8 cellular contexts compared by ENCODE assay signal in genomic region chr5:151079838-151080619, GRCh38.
DNase-seq lines count a peak whose midpoint lies in the region; ATAC-seq and TF ChIP-seq lines count a peak whose summit lies in the region.

No MANE protein-coding gene starts in this region.

- no peaks in the 10 kb centered on the region for H3K27me3 Mint-ChIP-seq in activated naive CD8-positive, alpha-beta T cell treated with anti-CD3 and anti-CD28 coated beads, Interleukin-2, amount 50 U/mL, for 24 hours
- no peaks in the 10 kb centered on the region for H3K27me3 Mint-ChIP-seq in stimulated activated naive B cell treated with anti-CD40 and anti-IgM and Interleukin-4, amounts not matched to agents 10 μg/mL and 1 μg/mL and 100 μg/mL, for 72 hours

- H3K9me3 Mint-ChIP-seq in activated naive CD8-positive, alpha-beta T cell treated with anti-CD3 and anti-CD28 coated beads, Interleukin-2, amount 50 U/mL, for 24 hours = no peaks in the 10 kb centered on the region
- H3K9me3 Mint-ChIP-seq in stimulated activated naive B cell treated with anti-CD40 and anti-IgM and Interleukin-4, amounts not matched to agents 10 μg/mL and 1 μg/mL and 100 μg/mL, for 72 hours = peaks cover 0 to 5% of the 10 kb centered on the region in 2 donors

- peaks cover 87% of the 10 kb centered on the region for H3K4me1 Mint-ChIP-seq in activated naive CD8-positive, alpha-beta T cell treated with anti-CD3 and anti-CD28 coated beads, Interleukin-2, amount 50 U/mL, for 24 hours
- H3K4me1 Mint-ChIP-seq in stimulated activated naive B cell treated with anti-CD40 and anti-IgM and Interleukin-4, amounts not matched to agents 10 μg/mL and 1 μg/mL and 100 μg/mL, for 72 hours = peaks cover 59 to 80% of the 10 kb centered on the region in 2 donors

- peaks cover 47% of the 10 kb centered on the region for H3K36me3 Mint-ChIP-seq in activated naive CD8-positive, alpha-beta T cell treated with anti-CD3 and anti-CD28 coated beads, Interleukin-2, amount 50 U/mL, for 24 hours (ENCODE audit: low read depth)
- peaks cover 84 to 91% of the 10 kb centered on the region in 2 donors for H3K36me3 Mint-ChIP-seq in stimulated activated naive B cell treated with anti-CD40 and anti-IgM and Interleukin-4, amounts not matched to agents 10 μg/mL and 1 μg/mL and 100 μg/mL, for 72 hours

- peak; percentile 85 for DNase-seq in EL
- DNase-seq in activated naive CD8-positive, alpha-beta T cell treated with anti-CD3 and anti-CD28 coated beads, Interleukin-2, amount 50 U/mL, for 24 hours = peak; percentile 52
- peak; percentile 74 for DNase-seq in iris pigment epithelial cell (ENCODE audit: low read depth)
- DNase-seq in stimulated activated naive B cell treated with anti-CD40 and anti-IgM and Interleukin-4, amounts not matched to agents 10 μg/mL and 1 μg/mL and 100 μg/mL, for 72 hours = no peak
- no peak for DNase-seq in iPS-NIHi11 (ENCODE audit: low spot score)

- H3K9ac ChIP-seq in KMS-11 = peak overlapping the region; percentile 84; the same call in 1 of the 2 replicates

- no peak for ATAC-seq in activated naive CD8-positive, alpha-beta T cell treated with anti-CD3 and anti-CD28 coated beads, Interleukin-2, amount 50 U/mL, for 24 hours
- ATAC-seq in stimulated activated naive B cell treated with anti-CD40 and anti-IgM and Interleukin-4, amounts not matched to agents 10 μg/mL and 1 μg/mL and 100 μg/mL, for 72 hours (replicated peaks) = no peak
- ATAC-seq in GM18870 (IDR thresholded peaks at IDR 0.05; ENCODE audit: unreplicated experiment) (no peak), GM18858 (IDR thresholded peaks at IDR 0.05; ENCODE audit: unreplicated experiment) (no peak)

- no peaks in the 10 kb centered on the region for H3K36me3 ChIP-seq in KMS-11 (ENCODE audit: insufficient read depth)

- peak overlapping the region; percentile 86 for H3K4me2 ChIP-seq in KMS-11

- H3K27me3 ChIP-seq in KMS-11 (ENCODE audit: insufficient read depth, low read depth) = no peaks in the 10 kb centered on the region

- no peak overlapping the region for H3K4me3 ChIP-seq in KMS-11 (IDR thresholded peaks at IDR 0.05; ENCODE audit: insufficient read depth, low read depth, low read length)

- H4K20me1 ChIP-seq in KMS-11 (ENCODE audit: insufficient read depth) = no peaks in the 10 kb centered on the region

- H3K4me3 Mint-ChIP-seq in activated naive CD8-positive, alpha-beta T cell treated with anti-CD3 and anti-CD28 coated beads, Interleukin-2, amount 50 U/mL, for 24 hours = peak overlapping the region; percentile 91
- H3K4me3 Mint-ChIP-seq in stimulated activated naive B cell treated with anti-CD40 and anti-IgM and Interleukin-4, amounts not matched to agents 10 μg/mL and 1 μg/mL and 100 μg/mL, for 72 hours = peak overlapping the region; percentile 79 to 99

- peak overlapping the region; percentile 81 for H3K27ac ChIP-seq in KMS-11

- H3K79me2 ChIP-seq in KMS-11 (ENCODE audit: insufficient read depth, low read depth) = peaks cover 68% of the 10 kb centered on the region

- no peak for TF ChIP-seq CTCF in KMS-11 (conservative IDR thresholded peaks at IDR 0.05; ENCODE audit: low read depth, low read length)

- H2AFZ ChIP-seq in KMS-11 (ENCODE audit: low read depth) = no peak overlapping the region

- H3K27ac Mint-ChIP-seq in activated naive CD8-positive, alpha-beta T cell treated with anti-CD3 and anti-CD28 coated beads, Interleukin-2, amount 50 U/mL, for 24 hours = peak overlapping the region; percentile 97
- H3K27ac Mint-ChIP-seq in stimulated activated naive B cell treated with anti-CD40 and anti-IgM and Interleukin-4, amounts not matched to agents 10 μg/mL and 1 μg/mL and 100 μg/mL, for 72 hours = peak overlapping the region; percentile 91

- peaks cover 42% of the 10 kb centered on the region for H3K4me1 ChIP-seq in KMS-11 (ENCODE audit: low read depth, poor library complexity, severe bottlenecking)

Comparison
In these comparisons a context has a peak if more than half of its experiments do, and no peak if none do; other contexts are left out.
1. DNase-seq: peak in EL (single experiment), activated naive CD8-positive, alpha-beta T cell treated with anti-CD3 and anti-CD28 coated beads, Interleukin-2, amount 50 U/mL, for 24 hours (single experiment) and iris pigment epithelial cell (single experiment); none in stimulated activated naive B cell treated with anti-CD40 and anti-IgM and Interleukin-4, amounts not matched to agents 10 μg/mL and 1 μg/mL and 100 μg/mL, for 72 hours (single experiment) and iPS-NIHi11 (single experiment).